1 cellular context compared by ENCODE assay signal in genomic region chr17:70190959-70191805, GRCh38.
TF ChIP-seq lines count a peak whose summit lies in the region.

No MANE protein-coding gene starts in this region.

TF ChIP-seq in H1, 55 proteins besides CTCF, POLR2A, EP300 and RAD21 (continued from another document):
- TF ChIP-seq NANOG (IDR thresholded peaks at IDR 0.05; ENCODE audit: insufficient read depth, low read depth, low read length, poor library complexity, severe bottlenecking), result no peak
